11 cellular contexts compared by ENCODE assay signal in genomic region chr17:15946611-15947120, GRCh38. TPM values are rescaled to one million over a fixed set of nuclear protein-coding genes. Genes with fewer than 3 reads are reported as not detected.
A peak's percentile ranks its signal among the peaks of the same experiment; 100 is the strongest.
DNase-seq lines count a peak whose midpoint lies in the region; ATAC-seq and TF ChIP-seq lines count a peak whose summit lies in the region.
"Had no signal": no experiment of that assay in that cellular context is flagged by ENCODE, and none has a peak within 500 bp of the region (broad histone marks: within the 10 kb centered on the region; RNA-seq: fewer than 3 reads in every experiment).

No MANE protein-coding gene starts in this region.

- no peak for ATAC-seq in HG02938 (IDR thresholded peaks at IDR 0.05; ENCODE audit: unreplicated experiment)

- H3K79me2 ChIP-seq in mammary epithelial cell (ENCODE audit: insufficient read depth, low read length): peaks cover 66% of the 10 kb centered on the region

- H3K9ac ChIP-seq in mammary epithelial cell (ENCODE audit: insufficient read depth, low read length) (peak overlapping the region; percentile 95), mucosa of rectum (ENCODE audit: low read depth in 1 of 2, low read length in 2 of 2) (peak overlapping the region; percentile 70 to 77)

- H3K9me3 ChIP-seq in mammary epithelial cell (replicated peaks; ENCODE audit: insufficient read depth, low read length): no peaks in the 10 kb centered on the region
- no peaks in the 10 kb centered on the region for H3K9me3 ChIP-seq in mucosa of rectum (ENCODE audit: control insufficient read depth in 2 of 2, low read length in 2 of 2)

- H3K36me3 ChIP-seq in mammary epithelial cell (ENCODE audit: insufficient read depth, low read length): peaks cover 11% of the 10 kb centered on the region
- peaks cover 0 to 5% of the 10 kb centered on the region in 2 donors for H3K36me3 ChIP-seq in mucosa of rectum (ENCODE audit: control insufficient read depth in 2 of 2, insufficient read depth in 2 of 2, low read length in 2 of 2)
- H3K36me3 ChIP-seq: cardiac muscle cell had no signal

- CTCF ChIA-PET in mammary epithelial cell (lab: Charles Lee; ENCODE audit: low non-redundant PET): no interaction called here

- no peaks in the 10 kb centered on the region for H4K20me1 ChIP-seq in mammary epithelial cell (ENCODE audit: insufficient read depth, low read length)

- no peak for TF ChIP-seq CTCF in mammary epithelial cell (conservative IDR thresholded peaks at IDR 0.05 in 1 of 2, IDR thresholded peaks at IDR 0.05 in 1 of 2; ENCODE audit: extremely low read depth in 1 of 2, insufficient read depth in 1 of 2, low read depth in 1 of 2, low read length in 2 of 2)

- H3K27ac ChIP-seq in mammary epithelial cell (ENCODE audit: insufficient read depth, low read depth, low read length) (peak overlapping the region; percentile 77), mucosa of rectum (ENCODE audit: low read depth in 2 of 2, low read length in 2 of 2) (peak overlapping the region; percentile 92 to 94)
- H3K27ac ChIP-seq: cardiac muscle cell had no signal

- H2AFZ ChIP-seq in mammary epithelial cell (ENCODE audit: low read depth, low read length): no peak overlapping the region

- H3K4me2 ChIP-seq in mammary epithelial cell (ENCODE audit: insufficient read depth, low read depth, low read length): peak overlapping the region; percentile 89

- peak; percentile 47 for DNase-seq in AG08396 (ENCODE audit: low spot score)
- DNase-seq in HUDEP-2 (lab: John Stamatoyannopoulos, UW; ENCODE audit: unreplicated experiment in 76 of 76): peak in 57 of 76 experiments; percentile 9 to 67 (median 45)
- no peak for DNase-seq in mammary epithelial cell
- no peak for DNase-seq in NCI-H1930 (lab: John Stamatoyannopoulos, UW)
- DNase-seq in stimulated activated CD4-positive, alpha-beta T cell treated with anti-CD3 and anti-CD28 coated beads, Interleukin-2, amount 100 ng/mL, for 48 hours: no peak
- DNase-seq in medulla oblongata (ENCODE audit: extremely low spot score): no peak
- DNase-seq: activated CD4-positive, alpha-beta T cell treated with anti-CD3 and anti-CD28 coated beads, Interleukin-2, amount 10 ng/mL, durations not matched to agents 7 days and 5 days; DND-41 had no signal

- H3K27me3 ChIP-seq in mammary epithelial cell (ENCODE audit: insufficient read depth, low read length) (no peaks in the 10 kb centered on the region), mucosa of rectum (ENCODE audit: control insufficient read depth in 2 of 2, insufficient read depth in 2 of 2, low read length in 2 of 2) (peaks cover 0 to 4% of the 10 kb centered on the region in 2 donors)

- TSS peak; percentile 92 for BruUV-seq in mammary epithelial cell (replicated peaks; lab: Mats Ljungman, UMichigan)

- 0% methylated on average over 9 of the region's 9 CpGs for WGBS in mammary epithelial cell (ENCODE audit: low coverage, missing lambda C conversion rate)

- intact Hi-C loops in mammary epithelial cell (cut with micrococcal nuclease): loop anchor here (1.0 kb wide), 2 partner anchors 36 to 52 kb away; no protein-coding TSS in a partner anchor

- H3K4me3 ChIP-seq in mammary epithelial cell (replicated peaks in 1 of 3; ENCODE audit: insufficient read depth in 1 of 3, low read depth in 2 of 3, low read length in 3 of 3): peak overlapping the region; percentile 73 to 99 (median 86)
- H3K4me3 ChIP-seq in mucosa of rectum (ENCODE audit: low read length in 2 of 2): peak overlapping the region; percentile 86 to 87

- in situ Hi-C loops in mammary epithelial cell (cut with MboI; ENCODE audit: low sequenced_read_pairs in 2 of 2): no loop called here

- dilution Hi-C loops in mammary epithelial cell (cut with HindIII; ENCODE audit: low sequenced_read_pairs): loop anchor here (5.0 to 10.0 kb wide), 2 partner anchors 36 to 292 kb away; no protein-coding TSS in a partner anchor

- H3K4me1 ChIP-seq in mammary epithelial cell (ENCODE audit: insufficient read depth, low read length) (peaks cover 27% of the 10 kb centered on the region), mucosa of rectum (ENCODE audit: control insufficient read depth in 2 of 2, insufficient read depth in 2 of 2, low read length in 2 of 2) (peaks cover 26 to 33% of the 10 kb centered on the region in 2 donors)

RNA-seq across cellular contexts. Expression of gene ADORA2B, which starts 1.7 kb away (rescaled TPM):
- 10 to 100 TPM; 44.9 to 73.7 TPM for total RNA-seq in mammary epithelial cell
- polyA plus RNA-seq in mammary epithelial cell: 70.6 TPM
- polyA minus RNA-seq in mammary epithelial cell: 27.4 TPM

RNA-seq across cellular contexts. Expression of gene ZSWIM7, which starts 52.8 kb away (rescaled TPM):
- 10 to 100 TPM; 12.2 to 21.2 TPM for total RNA-seq in mammary epithelial cell
- polyA plus RNA-seq in mammary epithelial cell: 20.0 TPM
- polyA minus RNA-seq in mammary epithelial cell: 6.3 TPM

RNA-seq across cellular contexts. Expression of gene TTC19, which starts 53.0 kb away (rescaled TPM):
- 10 to 100 TPM; 48.0 to 76.8 TPM for total RNA-seq in mammary epithelial cell
- 6.5 TPM for polyA plus RNA-seq in mammary epithelial cell
- 19.2 TPM for polyA minus RNA-seq in mammary epithelial cell

Comparison
In these comparisons a context has a peak if more than half of its experiments do, and no peak if none do; other contexts are left out.
1. DNase-seq: peak in AG08396 (single experiment) and HUDEP-2 (57 of 76); none in mammary epithelial cell (single experiment), NCI-H1930 (0 of 2), stimulated activated CD4-positive, alpha-beta T cell treated with anti-CD3 and anti-CD28 coated beads, Interleukin-2, amount 100 ng/mL, for 48 hours (0 of 2) and medulla oblongata (single experiment).